ENCODE assay signal across 26 cellular contexts in genomic region chr10:100836891-100837290, GRCh38.
"Had no signal": no experiment of that assay in that cellular context is flagged by ENCODE, and none has a peak within 500 bp of the region (broad histone marks: within the 10 kb centered on the region; RNA-seq: fewer than 3 reads in every experiment).

No MANE protein-coding gene starts in this region.

- DNase-seq: activated CD4-positive, alpha-beta memory T cell treated with anti-CD3 and anti-CD28 coated beads, Interleukin-2, amount 10 ng/mL, durations not matched to agents 7 days and 5 days; activated CD4-positive, alpha-beta T cell treated with anti-CD3 and anti-CD28 coated beads for 36 hours; activated CD4-positive, alpha-beta T cell treated with anti-CD3 and anti-CD28 coated beads, Interleukin-2, amount 50 U/mL, for 1 hour; activated gamma-delta T cell; activated naive CD4-positive, alpha-beta T cell treated with anti-CD3 and anti-CD28 coated beads for 36 hours; activated naive CD8-positive, alpha-beta T cell treated with anti-CD3 and anti-CD28 coated beads for 36 hours; activated T-cell treated with anti-CD3 and anti-CD28 coated beads for 4 hours; activated T-cell treated with anti-CD3 and anti-CD28 coated beads, Interleukin-2, amount 50 U/mL, for 48 hours; brain microvascular endothelial cell; cerebellar nuclear complex; KG1; MV-4-11; NCI-H1092 treated with DMSO at 0.1 percent for 48 hours; NCI-H1417 treated with DMSO at 0.1 percent for 48 hours; NCI-H187; NCI-H2081; NCI-H2227 treated with DMSO at 0.1 percent for 48 hours; NCI-H446 treated with DMSO at 0.1 percent for 48 hours; NCI-H774; NK-92 treated with Interleukin-12 subunit alpha and Interleukin-12 subunit beta, amount 100 ng/mL, for 24 hours; PC-3; SHP77; T-cell; T-helper 2 cell had no signal

- ATAC-seq: activated CD4-positive, alpha-beta T cell treated with anti-CD3 and anti-CD28 coated beads for 36 hours; activated T-helper 17 cell treated with anti-CD3 and anti-CD28 coated beads, Interleukin-2, amount 50 U/mL, for 72 hours; PC-3; T-cell had no signal

- H3K36me3 ChIP-seq: brain microvascular endothelial cell had no signal

- H3K27ac ChIP-seq: brain microvascular endothelial cell, VCaP had no signal
